ENCODE assay signal across 34 cellular contexts in the genomic region with DNA sequence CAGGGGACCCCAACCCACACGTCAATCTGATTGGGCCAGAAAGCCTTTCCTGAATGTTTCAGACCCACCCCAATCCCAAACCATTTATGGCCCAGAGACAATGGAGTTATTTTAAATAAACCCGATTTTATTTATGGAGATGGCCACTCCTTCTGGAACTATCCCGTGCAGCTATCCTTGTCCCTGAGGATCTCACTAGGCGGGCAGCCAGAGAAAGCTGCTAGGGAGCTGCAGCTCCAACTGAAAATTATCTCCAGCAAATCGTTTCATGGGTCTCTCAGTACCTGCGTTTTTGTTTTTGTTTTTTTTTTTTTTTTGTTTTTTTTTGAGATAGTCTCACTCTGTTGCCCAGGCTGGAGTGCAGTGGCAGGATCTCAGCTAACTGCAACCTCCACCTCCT. TPM values are rescaled to one million over a fixed set of nuclear protein-coding genes. Genes with fewer than 3 reads are reported as not detected.
"Had no signal": no experiment of that assay in that cellular context is flagged by ENCODE, and none has a peak within 500 bp of the region (broad histone marks: within the 10 kb centered on the region; RNA-seq: fewer than 3 reads in every experiment).

No MANE protein-coding gene starts in this region.

- H3K9me3 ChIP-seq: adrenal gland, body of pancreas, colonic mucosa, esophagus squamous epithelium had no signal

- H3K36me3 ChIP-seq: adrenal gland, colonic mucosa, esophagus squamous epithelium, WERI-Rb-1 had no signal

- FAIRE-seq: endometrium, endothelial cell of umbilical vein, frontal cortex had no signal

- H3K27me3 ChIP-seq: adrenal gland, body of pancreas, colonic mucosa, esophagus squamous epithelium had no signal

- H3K4me3 ChIP-seq: adrenal gland, body of pancreas, colonic mucosa, esophagus squamous epithelium had no signal

- DNase-seq: activated B cell treated with CpG ODN at 0.5 μM for 24 hours; activated CD4-positive, alpha-beta memory T cell treated with anti-CD3 and anti-CD28 coated beads for 36 hours; activated CD4-positive, alpha-beta T cell treated with anti-CD3 and anti-CD28 coated beads, Interleukin-2, amount 10 ng/mL, durations not matched to agents 24 days and 14 days; activated CD8-positive, alpha-beta memory T cell treated with anti-CD3 and anti-CD28 coated beads, Interleukin-2, amount 10 ng/mL, durations not matched to agents 7 days and 5 days; activated CD8-positive, alpha-beta memory T cell treated with anti-CD3 and anti-CD28 coated beads, Interleukin-2, amount 50 U/mL, for 4 hours; activated CD8-positive, alpha-beta T cell treated with anti-CD3 and anti-CD28 coated beads, Interleukin-2, amount 10 ng/mL, durations not matched to agents 7 days and 5 days; activated effector memory CD4-positive, alpha-beta T cell treated with anti-CD3 and anti-CD28 coated beads, Interleukin-2, amount 50 U/mL, for 16 hours; activated naive CD4-positive, alpha-beta T cell treated with anti-CD3 and anti-CD28 coated beads for 36 hours; activated naive CD8-positive, alpha-beta T cell treated with anti-CD3 and anti-CD28 coated beads for 36 hours; activated naive CD8-positive, alpha-beta T cell treated with anti-CD3 and anti-CD28 coated beads, Interleukin-2, amount 50 U/mL, for 24 hours; activated T-cell treated with anti-CD3 and anti-CD28 coated beads, Interleukin-2, amount 50 U/mL, for 1 hour; activated T-cell treated with anti-CD3 and anti-CD28 coated beads, Interleukin-2, amount 50 U/mL, for 48 hours; amygdala; aorta; body of pancreas; central memory CD4-positive, alpha-beta T cell; cerebellar nuclear complex; colonic mucosa; effector CD8-positive, alpha-beta T cell; esophagus squamous epithelium; foreskin fibroblast; T-helper 1 cell; T-helper 17 cell; T1000 had no signal

- H3K4me1 ChIP-seq: colonic mucosa had no signal

- H3K27ac ChIP-seq: adrenal gland, body of pancreas, colonic mucosa, epithelial cell of prostate, esophagus squamous epithelium, WERI-Rb-1 had no signal

RNA-seq across cellular contexts. Expression of a gene that starts 23.0 kb away (rescaled TPM):
- total RNA-seq: activated B cell treated with CpG ODN at 0.5 μM for 24 hours; activated CD4-positive, alpha-beta memory T cell treated with anti-CD3 and anti-CD28 coated beads for 36 hours; activated CD4-positive, alpha-beta T cell treated with anti-CD3 and anti-CD28 coated beads, Interleukin-2, amount 10 ng/mL, durations not matched to agents 24 days and 14 days; activated CD8-positive, alpha-beta memory T cell treated with anti-CD3 and anti-CD28 coated beads for 36 hours; activated CD8-positive, alpha-beta memory T cell treated with anti-CD3 and anti-CD28 coated beads, Interleukin-2, amount 10 ng/mL, durations not matched to agents 7 days and 5 days; activated CD8-positive, alpha-beta T cell treated with anti-CD3 and anti-CD28 coated beads, Interleukin-2, amount 10 ng/mL, durations not matched to agents 7 days and 5 days; activated naive CD4-positive, alpha-beta T cell treated with anti-CD3 and anti-CD28 coated beads for 36 hours; activated naive CD8-positive, alpha-beta T cell treated with anti-CD3 and anti-CD28 coated beads for 36 hours; activated T-helper 1 cell treated with anti-CD3 and anti-CD28 coated beads, Interleukin-12 subunit alpha, Interleukin-12 subunit beta, Interleukin-2, Interleukin-4 antibody, amounts not matched to agents 30 ng/mL and 10 ng/mL and 1 ng/mL, durations not matched to agents 14 hours and 24 hours and 36 hours; activated T-helper 2 cell treated with anti-CD3 and anti-CD28 coated beads, Interferon-gamma antibody, Interleukin-2, Interleukin-4, amounts not matched to agents 10 μg/mL and 5 μg/mL and 100 μg/mL, durations not matched to agents 14 hours and 24 hours and 36 hours; T-helper 17 cell had no signal

RNA-seq across cellular contexts. Expression of a gene that starts 35.1 kb away (rescaled TPM):
- total RNA-seq: activated CD4-positive, alpha-beta memory T cell treated with anti-CD3 and anti-CD28 coated beads for 36 hours; activated CD4-positive, alpha-beta T cell treated with anti-CD3 and anti-CD28 coated beads, Interleukin-2, amount 10 ng/mL, durations not matched to agents 24 days and 14 days; activated naive CD4-positive, alpha-beta T cell treated with anti-CD3 and anti-CD28 coated beads for 36 hours; activated naive CD8-positive, alpha-beta T cell treated with anti-CD3 and anti-CD28 coated beads for 36 hours; activated T-helper 1 cell treated with anti-CD3 and anti-CD28 coated beads, Interleukin-12 subunit alpha, Interleukin-12 subunit beta, Interleukin-2, Interleukin-4 antibody, amounts not matched to agents 30 ng/mL and 10 ng/mL and 1 ng/mL, durations not matched to agents 14 hours and 24 hours and 36 hours; activated T-helper 2 cell treated with anti-CD3 and anti-CD28 coated beads, Interferon-gamma antibody, Interleukin-2, Interleukin-4, amounts not matched to agents 10 μg/mL and 5 μg/mL and 100 μg/mL, durations not matched to agents 14 hours and 24 hours and 36 hours; fibroblast of lung had no signal

RNA-seq across cellular contexts. Expression of a gene that starts 52.4 kb away (rescaled TPM):
- total RNA-seq: T-helper 17 cell had no signal
